ENCODE assay signal across 8 cellular contexts in the genomic region with DNA sequence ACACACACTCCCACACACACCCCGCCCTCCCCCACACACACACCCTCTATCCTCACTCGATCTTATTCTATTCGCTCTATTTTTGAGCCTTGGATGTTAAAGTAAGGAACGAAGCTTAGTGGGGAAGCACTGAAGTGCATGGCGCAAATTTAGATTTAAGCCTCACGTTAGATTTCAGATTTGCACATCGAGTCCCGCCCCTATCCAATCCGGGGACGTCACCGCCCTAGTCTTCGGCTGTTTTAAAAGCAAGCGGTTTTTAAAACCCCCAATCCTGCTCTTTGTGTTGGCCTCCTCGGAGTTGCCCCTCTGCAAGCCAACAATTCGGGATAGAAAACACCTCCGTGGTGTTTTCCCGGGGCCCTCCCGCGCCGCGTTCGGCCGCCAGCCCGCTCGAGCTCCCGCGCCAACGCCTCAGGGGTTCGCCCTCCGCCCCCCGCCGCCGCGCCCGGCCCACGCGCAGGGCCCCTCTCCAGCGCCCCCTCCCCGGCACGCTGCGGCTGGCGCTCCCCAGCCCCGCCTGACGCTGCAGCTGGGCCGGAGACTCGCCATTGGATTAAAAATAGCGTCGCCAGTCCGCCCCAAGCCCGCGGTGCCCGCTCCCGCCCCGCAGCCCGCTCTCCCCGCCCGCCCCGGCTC. TPM values are rescaled to one million over a fixed set of nuclear protein-coding genes. Genes with fewer than 3 reads are reported as not detected.
DNase-seq lines count a peak whose midpoint lies in the region; ATAC-seq and TF ChIP-seq lines count a peak whose summit lies in the region.

A gene with protein sequence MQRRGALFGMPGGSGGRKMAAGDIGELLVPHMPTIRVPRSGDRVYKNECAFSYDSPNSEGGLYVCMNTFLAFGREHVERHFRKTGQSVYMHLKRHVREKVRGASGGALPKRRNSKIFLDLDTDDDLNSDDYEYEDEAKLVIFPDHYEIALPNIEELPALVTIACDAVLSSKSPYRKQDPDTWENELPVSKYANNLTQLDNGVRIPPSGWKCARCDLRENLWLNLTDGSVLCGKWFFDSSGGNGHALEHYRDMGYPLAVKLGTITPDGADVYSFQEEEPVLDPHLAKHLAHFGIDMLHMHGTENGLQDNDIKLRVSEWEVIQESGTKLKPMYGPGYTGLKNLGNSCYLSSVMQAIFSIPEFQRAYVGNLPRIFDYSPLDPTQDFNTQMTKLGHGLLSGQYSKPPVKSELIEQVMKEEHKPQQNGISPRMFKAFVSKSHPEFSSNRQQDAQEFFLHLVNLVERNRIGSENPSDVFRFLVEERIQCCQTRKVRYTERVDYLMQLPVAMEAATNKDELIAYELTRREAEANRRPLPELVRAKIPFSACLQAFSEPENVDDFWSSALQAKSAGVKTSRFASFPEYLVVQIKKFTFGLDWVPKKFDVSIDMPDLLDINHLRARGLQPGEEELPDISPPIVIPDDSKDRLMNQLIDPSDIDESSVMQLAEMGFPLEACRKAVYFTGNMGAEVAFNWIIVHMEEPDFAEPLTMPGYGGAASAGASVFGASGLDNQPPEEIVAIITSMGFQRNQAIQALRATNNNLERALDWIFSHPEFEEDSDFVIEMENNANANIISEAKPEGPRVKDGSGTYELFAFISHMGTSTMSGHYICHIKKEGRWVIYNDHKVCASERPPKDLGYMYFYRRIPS (plus strand): TSS at position 574 of the 639 bp plus-strand sequence. CDS start 186 bp downstream, outside the sequence.

- no peaks in the 10 kb centered on the region for H3K9me3 ChIP-seq in neural progenitor cell (ENCODE audit: low read depth)

- H3K79me2 ChIP-seq in neural progenitor cell (ENCODE audit: low read depth) = peaks cover 43% of the 10 kb centered on the region

- H3K9me3 Mint-ChIP-seq in neural progenitor cell = no peaks in the 10 kb centered on the region

- H3K27me3 ChIP-seq in foreskin keratinocyte (no peaks in the 10 kb centered on the region), neural progenitor cell (no peaks in the 10 kb centered on the region)

- no peaks in the 10 kb centered on the region for H3K36me3 ChIP-seq in neural progenitor cell

- DNase-seq in ELR (ENCODE audit: low read depth) (peak; percentile 87), RPMI8226 (peak; percentile 88), foreskin keratinocyte (peak; percentile 37 to 55), neural progenitor cell (ENCODE audit: low spot score) (peak; percentile 94), substantia nigra (lab: John Stamatoyannopoulos, UW) (peak; percentile 9 to 88 (median 74))
- peak; percentile 25 for DNase-seq in activated gamma-delta T cell treated with anti-CD3 and anti-CD28 coated beads, Interleukin-2, amount 50 U/mL, for 16 hours (ENCODE audit: low read depth)

- H3K9ac ChIP-seq in neural progenitor cell = peak within 1 kb of the TSS; percentile 58

- peaks cover 27% of the 10 kb centered on the region for H4K20me1 ChIP-seq in neural progenitor cell (ENCODE audit: low read depth)

- peak within 1 kb of the TSS; percentile 99 for H3K4me3 Mint-ChIP-seq in neural progenitor cell

- H3K4me1 ChIP-seq in foreskin keratinocyte (no peaks in the 10 kb centered on the region), neural progenitor cell (peaks cover 7% of the 10 kb centered on the region)

- peaks cover 7% of the 10 kb centered on the region for H3K27me3 Mint-ChIP-seq in neural progenitor cell (ENCODE audit: insufficient read depth, low read depth)

- H3K4me3 ChIP-seq in neural progenitor cell = peak within 1 kb of the TSS; percentile 99

- ATAC-seq in GM21717 (IDR thresholded peaks at IDR 0.05; ENCODE audit: unreplicated experiment) (peak; percentile 74), foreskin keratinocyte (peak; percentile 68)

- peaks cover 30% of the 10 kb centered on the region for H3F3A ChIP-seq in neural progenitor cell (ENCODE audit: low read depth)

- H3K36me3 Mint-ChIP-seq in neural progenitor cell = peaks cover 14% of the 10 kb centered on the region

- H3K27ac ChIP-seq in foreskin keratinocyte = peak within 1 kb of the TSS; percentile 10
- H3K27ac ChIP-seq in neural progenitor cell = peak within 1 kb of the TSS; percentile 91
- peak within 1 kb of the TSS; percentile 91 for H3K27ac ChIP-seq in substantia nigra (ENCODE audit: low read depth, low read length, poor library complexity, severe bottlenecking)

- peaks cover 29% of the 10 kb centered on the region for H3K4me1 Mint-ChIP-seq in neural progenitor cell

- TF ChIP-seq CTCF in foreskin keratinocyte (conservative IDR thresholded peaks at IDR 0.05) (no peak), neural progenitor cell (IDR thresholded peaks at IDR 0.05) (peak; percentile 21)

- no peak for TF ChIP-seq RAD21 in Ishikawa (IDR thresholded peaks at IDR 0.05; ENCODE audit: low read depth)

- peak within 1 kb of the TSS; percentile 95 for H3K4me2 ChIP-seq in neural progenitor cell

- H2AFZ ChIP-seq in neural progenitor cell (replicated peaks) = peak within 1 kb of the TSS; percentile 98

- peak within 1 kb of the TSS; percentile 98 for H3K27ac Mint-ChIP-seq in neural progenitor cell

- no peak for TF ChIP-seq EP300 in Ishikawa (IDR thresholded peaks at IDR 0.05; ENCODE audit: borderline replicate concordance)

TF ChIP-seq in Ishikawa, 13 proteins besides CTCF, POLR2A, EP300 and RAD21:
- TF ChIP-seq TCF12 (IDR thresholded peaks at IDR 0.05; ENCODE audit: low read depth) (peak; percentile 49; the same call in 1 of the 2 replicates), CEBPB (IDR thresholded peaks at IDR 0.05) (no peak), TAF1 (IDR thresholded peaks at IDR 0.05; ENCODE audit: low read depth) (no peak), ZBTB7A (IDR thresholded peaks at IDR 0.05; ENCODE audit: low read depth) (peak; percentile 96), TEAD4 (IDR thresholded peaks at IDR 0.05) (no peak), MAX (IDR thresholded peaks at IDR 0.05) (no peak; the same call in 1 of the 2 replicates), EGR1 (IDR thresholded peaks at IDR 0.05) (peak; percentile 71), FOXM1 (IDR thresholded peaks at IDR 0.05; ENCODE audit: borderline replicate concordance, low read depth) (peak; percentile 91), CREB1 (IDR thresholded peaks at IDR 0.05; ENCODE audit: low read depth) (no peak)
TF ChIP-seq in Ishikawa: peak in this region for 4.

RNA-seq across cellular contexts. Expression of the gene that starts here (rescaled TPM):
- total RNA-seq in foreskin keratinocyte = 5.7 and 7.2 TPM in 2 replicates
- 1.3 and 1.7 TPM in 2 replicates for polyA plus RNA-seq in foreskin keratinocyte
- total RNA-seq in neural progenitor cell (ENCODE audit: low replicate concordance) = 17.7 and 18.1 TPM in 2 replicates

Comparison
In these comparisons a context has a peak if more than half of its experiments do, and no peak if none do; other contexts are left out.
1. Peak in every context shown above with its lines: DNase-seq, ATAC-seq, H3K4me3 ChIP-seq and H3K27ac ChIP-seq.
2. DNase-seq: peak in every context shown above with its lines; median percentile 94 in neural progenitor cell; 88 in RPMI8226; 87 in ELR; 74 in substantia nigra; 46 in foreskin keratinocyte; 25 in activated gamma-delta T cell treated with anti-CD3 and anti-CD28 coated beads, Interleukin-2, amount 50 U/mL, for 16 hours.
3. H3K27ac ChIP-seq: peak in every context shown above with its lines; median percentile 91 in neural progenitor cell; 91 in substantia nigra; 10 in foreskin keratinocyte.